1 cellular context compared by ENCODE assay signal in the genomic region with DNA sequence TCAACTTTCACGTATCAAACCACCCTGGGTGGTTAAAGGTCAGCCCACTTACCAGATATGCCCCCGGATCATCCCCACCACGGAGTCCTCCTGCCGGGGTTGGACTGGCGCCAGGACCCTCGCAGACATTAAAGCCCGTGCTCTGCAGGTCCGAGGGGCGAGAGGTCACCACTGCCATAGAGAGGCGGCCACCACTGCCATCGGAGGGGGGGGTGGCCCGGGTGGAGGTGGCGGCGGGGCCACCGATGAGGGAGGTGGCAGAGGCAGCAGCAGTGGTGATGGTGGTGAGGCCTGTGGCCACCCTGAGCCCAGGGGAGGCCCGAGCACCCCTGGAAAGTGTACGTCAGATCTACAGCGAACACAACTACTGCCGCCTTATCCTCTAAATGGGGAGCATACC.
TF ChIP-seq lines count a peak whose summit lies in the region.

No MANE protein-coding gene starts in this region.

TF ChIP-seq in HepG2, 621 proteins besides CTCF, POLR2A, EP300 and RAD21 (continued from another document):
- TF ChIP-seq, protein P1, sequence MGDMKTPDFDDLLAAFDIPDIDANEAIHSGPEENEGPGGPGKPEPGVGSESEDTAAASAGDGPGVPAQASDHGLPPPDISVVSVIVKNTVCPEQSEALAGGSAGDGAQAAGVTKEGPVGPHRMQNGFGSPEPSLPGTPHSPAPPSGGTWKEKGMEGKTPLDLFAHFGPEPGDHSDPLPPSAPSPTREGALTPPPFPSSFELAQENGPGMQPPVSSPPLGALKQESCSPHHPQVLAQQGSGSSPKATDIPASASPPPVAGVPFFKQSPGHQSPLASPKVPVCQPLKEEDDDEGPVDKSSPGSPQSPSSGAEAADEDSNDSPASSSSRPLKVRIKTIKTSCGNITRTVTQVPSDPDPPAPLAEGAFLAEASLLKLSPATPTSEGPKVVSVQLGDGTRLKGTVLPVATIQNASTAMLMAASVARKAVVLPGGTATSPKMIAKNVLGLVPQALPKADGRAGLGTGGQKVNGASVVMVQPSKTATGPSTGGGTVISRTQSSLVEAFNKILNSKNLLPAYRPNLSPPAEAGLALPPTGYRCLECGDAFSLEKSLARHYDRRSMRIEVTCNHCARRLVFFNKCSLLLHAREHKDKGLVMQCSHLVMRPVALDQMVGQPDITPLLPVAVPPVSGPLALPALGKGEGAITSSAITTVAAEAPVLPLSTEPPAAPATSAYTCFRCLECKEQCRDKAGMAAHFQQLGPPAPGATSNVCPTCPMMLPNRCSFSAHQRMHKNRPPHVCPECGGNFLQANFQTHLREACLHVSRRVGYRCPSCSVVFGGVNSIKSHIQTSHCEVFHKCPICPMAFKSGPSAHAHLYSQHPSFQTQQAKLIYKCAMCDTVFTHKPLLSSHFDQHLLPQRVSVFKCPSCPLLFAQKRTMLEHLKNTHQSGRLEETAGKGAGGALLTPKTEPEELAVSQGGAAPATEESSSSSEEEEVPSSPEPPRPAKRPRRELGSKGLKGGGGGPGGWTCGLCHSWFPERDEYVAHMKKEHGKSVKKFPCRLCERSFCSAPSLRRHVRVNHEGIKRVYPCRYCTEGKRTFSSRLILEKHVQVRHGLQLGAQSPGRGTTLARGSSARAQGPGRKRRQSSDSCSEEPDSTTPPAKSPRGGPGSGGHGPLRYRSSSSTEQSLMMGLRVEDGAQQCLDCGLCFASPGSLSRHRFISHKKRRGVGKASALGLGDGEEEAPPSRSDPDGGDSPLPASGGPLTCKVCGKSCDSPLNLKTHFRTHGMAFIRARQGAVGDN (CRISPR knock-in tag; IDR thresholded peaks at IDR 0.05): peak; percentile 22; the same call in 1 of the 2 replicates
- TF ChIP-seq ZNF768 (CRISPR knock-in tag; IDR thresholded peaks at IDR 0.05) (0 out of 2 replicates have a peak, but pooled peaks have one; percentile 25), ZFP36 (IDR thresholded peaks at IDR 0.05; ENCODE audit: borderline replicate concordance, low read depth, low read length, partially characterized antibody) (no peak), AGO2 (optimal IDR thresholded peaks at IDR 0.05; ENCODE audit: low read depth, low read length) (peak; percentile 68)
TF ChIP-seq in HepG2: peak in this region for 4.
